Comparison of ENCODE assay signal across 22 cellular contexts in genomic region chrX:33204889-33205288, GRCh38. TPM values are rescaled to one million over a fixed set of nuclear protein-coding genes. Genes with fewer than 3 reads are reported as not detected.
DNase-seq lines count a peak whose midpoint lies in the region; ATAC-seq and TF ChIP-seq lines count a peak whose summit lies in the region.
"Had no signal": no experiment of that assay in that cellular context is flagged by ENCODE, and none has a peak within 500 bp of the region (broad histone marks: within the 10 kb centered on the region; RNA-seq: fewer than 3 reads in every experiment).

No MANE protein-coding gene starts in this region.

- intact Hi-C loops in transverse colon (cut with DNase I; ENCODE audit: low total_unique reads) (no loop called here), CD14-positive monocyte (cut with micrococcal nuclease) (no loop called here)

- no peaks in the 10 kb centered on the region for H3K36me3 Mint-ChIP-seq in mesothelial cell of epicardium
- no peaks in the 10 kb centered on the region for H3K36me3 Mint-ChIP-seq in CD14-positive monocyte
- H3K36me3 Mint-ChIP-seq: activated naive CD8-positive, alpha-beta T cell had no signal

- H3K27me3 ChIP-seq in RWPE2 (ENCODE audit: insufficient read depth, poor library complexity, severe bottlenecking) (no peaks in the 10 kb centered on the region), transverse colon (no peaks in the 10 kb centered on the region)

- peak overlapping the region; percentile 7 for H3K4me3 Mint-ChIP-seq in mesothelial cell of epicardium
- H3K4me3 Mint-ChIP-seq in CD14-positive monocyte: no peak overlapping the region
- H3K4me3 Mint-ChIP-seq: activated CD4-positive, alpha-beta T cell treated with anti-CD3 and anti-CD28 coated beads, Interleukin-2, amount 10 ng/mL, durations not matched to agents 7 days and 5 days; activated naive CD8-positive, alpha-beta T cell; dendritic cell treated with granulocyte-macrophage colony-stimulating factor and Interleukin-4, amounts not matched to agents 40 ng/mL and 50 ng/mL, for 4 days had no signal

- H3K27ac Mint-ChIP-seq in mesothelial cell of epicardium (peak overlapping the region; percentile 52), CD14-positive monocyte (no peak overlapping the region)
- H3K27ac Mint-ChIP-seq: activated CD4-positive, alpha-beta T cell treated with anti-CD3 and anti-CD28 coated beads, Interleukin-2, amount 10 ng/mL, durations not matched to agents 7 days and 5 days; activated naive CD8-positive, alpha-beta T cell; dendritic cell treated with granulocyte-macrophage colony-stimulating factor and Interleukin-4, amounts not matched to agents 40 ng/mL and 50 ng/mL, for 4 days had no signal

- H3K9me3 Mint-ChIP-seq in mesothelial cell of epicardium (peaks cover 3% of the 10 kb centered on the region), CD14-positive monocyte (peaks cover 0 to 5% (median 2%) of the 10 kb centered on the region in 7 donors)

- TF ChIP-seq POLR2A in transverse colon (IDR thresholded peaks at IDR 0.05): no peak

- in situ Hi-C loops in transverse colon (cut with MboI; ENCODE audit: low pct_ligation_motif_present in 1 of 4, low pct_unique_long_range_greater_than_20kb in 1 of 4, low sequenced_read_pairs in 3 of 4): no loop called here

- H3K36me3 ChIP-seq in RWPE2 (ENCODE audit: low read depth): no peaks in the 10 kb centered on the region
- no peaks in the 10 kb centered on the region for H3K36me3 ChIP-seq in transverse colon
- H3K36me3 ChIP-seq: BLaER1 treated with 17β-estradiol and CSF1 and Interleukin-3, amounts not matched to agents 10 nM and 100 nM had no signal

- H3K4me1 ChIP-seq in RWPE2 (ENCODE audit: insufficient read depth, poor library complexity, severe bottlenecking) (no peaks in the 10 kb centered on the region), transverse colon (no peaks in the 10 kb centered on the region)
- H3K4me1 ChIP-seq: BLaER1 treated with 17β-estradiol and CSF1 and Interleukin-3, amounts not matched to agents 10 nM and 100 nM had no signal

- WGBS in transverse colon (ENCODE audit: low coverage in 1 of 2), 2 donors: 60% methylated on average over 5 of the region's 5 CpGs; no CpG with 5 or more reads in 1 of the 2 donors

- peak; percentile 85 for ATAC-seq in RWPE2 (ENCODE audit: low read depth)
- no peak for ATAC-seq in esophagus mucosa
- ATAC-seq: mucosa of descending colon had no signal

- DNase-seq in RWPE2 (ENCODE audit: low spot score): no peak
- peak; percentile 49 for DNase-seq in fibroblast of the aortic adventitia (ENCODE audit: low read depth)
- DNase-seq in mesothelial cell of epicardium (ENCODE audit: low spot score in 2 of 2, unreplicated experiment in 2 of 2): no peak
- DNase-seq in transverse colon: no peak
- no peak for DNase-seq in CD14-positive monocyte (ENCODE audit: low spot score)
- DNase-seq in stimulated activated CD4-positive, alpha-beta T cell treated with anti-CD3 and anti-CD28 coated beads, Interleukin-15, amount 100 ng/mL, for 24 hours: no peak
- DNase-seq in effector CD8-positive, alpha-beta T cell (lab: John Stamatoyannopoulos, UW): no peak
- DNase-seq: activated CD4-positive, alpha-beta T cell treated with anti-CD3 and anti-CD28 coated beads, Interleukin-2, amount 10 ng/mL, durations not matched to agents 7 days and 5 days; activated T-cell treated with anti-CD3 and anti-CD28 coated beads, Interleukin-2, amount 50 U/mL, for 1 hour; MM.1S; mucosa of descending colon; NCI-H2081 treated with DMSO at 0.1 percent for 48 hours; NCI-H774; posterior cingulate gyrus; SIG-M5; stimulated activated CD8-positive, alpha-beta memory T cell treated with anti-CD3 and anti-CD28 coated beads, Interleukin-4, amount 100 ng/mL, for 48 hours; T1000; trophoblast cell had no signal

- H3K27ac ChIP-seq in RWPE2 (ENCODE audit: poor library complexity, severe bottlenecking) (peak overlapping the region; percentile 46), transverse colon (peak overlapping the region; percentile 41 to 72 (median 54))
- H3K27ac ChIP-seq: BLaER1 treated with 17β-estradiol and CSF1 and Interleukin-3, amounts not matched to agents 10 nM and 100 nM had no signal

- H3K9me3 ChIP-seq in RWPE2 (ENCODE audit: severe bottlenecking): no peaks in the 10 kb centered on the region
- H3K9me3 ChIP-seq in transverse colon: no peaks in the 10 kb centered on the region
- H3K9me3 ChIP-seq: BLaER1 treated with 17β-estradiol and CSF1 and Interleukin-3, amounts not matched to agents 10 nM and 100 nM had no signal

- H3K4me1 Mint-ChIP-seq in mesothelial cell of epicardium (peaks cover 44% of the 10 kb centered on the region), CD14-positive monocyte (no peaks in the 10 kb centered on the region)
- H3K4me1 Mint-ChIP-seq: activated CD4-positive, alpha-beta T cell treated with anti-CD3 and anti-CD28 coated beads, Interleukin-2, amount 10 ng/mL, durations not matched to agents 7 days and 5 days had no signal

- H3K27me3 Mint-ChIP-seq in mesothelial cell of epicardium (ENCODE audit: low read depth) (no peaks in the 10 kb centered on the region), CD14-positive monocyte (ENCODE audit: low read depth in 3 of 3) (no peaks in the 10 kb centered on the region)
- H3K27me3 Mint-ChIP-seq: activated CD4-positive, alpha-beta T cell treated with anti-CD3 and anti-CD28 coated beads, Interleukin-2, amount 10 ng/mL, durations not matched to agents 7 days and 5 days; activated naive CD8-positive, alpha-beta T cell; dendritic cell treated with granulocyte-macrophage colony-stimulating factor and Interleukin-4, amounts not matched to agents 40 ng/mL and 50 ng/mL, for 4 days had no signal

- TF ChIP-seq EP300 in transverse colon (IDR thresholded peaks at IDR 0.05; ENCODE audit: low read depth): no peak

- H3K4me3 ChIP-seq in RWPE2 (ENCODE audit: severe bottlenecking) (no peak overlapping the region), fibroblast of the aortic adventitia (ENCODE audit: low read depth, low read length) (no peak overlapping the region), transverse colon (no peak overlapping the region)
- H3K4me3 ChIP-seq: BLaER1 treated with 17β-estradiol and CSF1 and Interleukin-3, amounts not matched to agents 10 nM and 100 nM; mucosa of descending colon had no signal

- no peak for TF ChIP-seq CTCF in RWPE2 (IDR thresholded peaks at IDR 0.05; ENCODE audit: poor library complexity, severe bottlenecking)
- TF ChIP-seq CTCF in fibroblast of the aortic adventitia (IDR thresholded peaks at IDR 0.05; ENCODE audit: insufficient read depth, low read length): no peak
- no peak for TF ChIP-seq CTCF in mesothelial cell of epicardium (IDR thresholded peaks at IDR 0.05; ENCODE audit: unreplicated experiment)
- no peak for TF ChIP-seq CTCF in transverse colon (IDR thresholded peaks at IDR 0.05)
- TF ChIP-seq CTCF in CD14-positive monocyte (IDR thresholded peaks at IDR 0.05): no peak

RNA-seq across cellular contexts. Expression of gene DMD, which starts 6.5 kb away (rescaled TPM):
- 10.3 and 30.3 TPM in 2 replicates for total RNA-seq in fibroblast of the aortic adventitia (ENCODE audit: low replicate concordance)
- total RNA-seq in mesothelial cell of epicardium: 76.4 to 96.0 TPM (median 79.4 TPM) in 3 replicates
- 10 to 100 TPM; 20.9 to 44.6 (median 32.5) TPM for total RNA-seq in transverse colon
- polyA plus RNA-seq in CD14-positive monocyte: under 1 TPM in 1 of 2 donors, not detected in 1; 0.23 TPM
- 5.1 TPM for total RNA-seq in esophagus mucosa
